Comparison of ENCODE assay signal across 8 cellular contexts in genomic region chr5:174910245-174910737, GRCh38.
DNase-seq lines count a peak whose midpoint lies in the region; ATAC-seq and TF ChIP-seq lines count a peak whose summit lies in the region.

No MANE protein-coding gene starts in this region.

- CTCF ChIA-PET in activated CD8-positive, alpha-beta memory T cell treated with anti-CD3 and anti-CD28 coated beads, Interleukin-2, amount 10 ng/mL, durations not matched to agents 7 days and 5 days (lab: Charles Lee) = interaction anchor here (0.7 to 1.7 kb wide), 3 partner anchors 10 to 34 kb away, joined by 3 read pairs; no protein-coding TSS in a partner anchor

- no peaks in the 10 kb centered on the region for H3K36me3 Mint-ChIP-seq in activated CD8-positive, alpha-beta memory T cell treated with anti-CD3 and anti-CD28 coated beads, Interleukin-2, amount 10 ng/mL, durations not matched to agents 7 days and 5 days
- H3K36me3 Mint-ChIP-seq in natural killer cell = no peaks in the 10 kb centered on the region

- H3K4me1 Mint-ChIP-seq in activated CD8-positive, alpha-beta memory T cell treated with anti-CD3 and anti-CD28 coated beads, Interleukin-2, amount 10 ng/mL, durations not matched to agents 7 days and 5 days = no peaks in the 10 kb centered on the region
- peaks cover 0 to 5% of the 10 kb centered on the region in 2 donors for H3K4me1 Mint-ChIP-seq in natural killer cell
- H3K4me1 Mint-ChIP-seq in stimulated activated naive CD8-positive, alpha-beta T cell treated with anti-CD3 and anti-CD28 coated beads, Interleukin-15, amount 100 ng/mL, for 72 hours = peaks cover 6% of the 10 kb centered on the region

- peak; percentile 74 for TF ChIP-seq CTCF in AG10803 (conservative IDR thresholded peaks at IDR 0.05; ENCODE audit: low read length)
- TF ChIP-seq CTCF in epithelial cell of proximal tubule (conservative IDR thresholded peaks at IDR 0.05; ENCODE audit: low read depth, low read length) = peak; percentile 84
- peak; percentile 66 for TF ChIP-seq CTCF in natural killer cell (IDR thresholded peaks at IDR 0.05)

- H3K9me3 Mint-ChIP-seq in activated CD8-positive, alpha-beta memory T cell treated with anti-CD3 and anti-CD28 coated beads, Interleukin-2, amount 10 ng/mL, durations not matched to agents 7 days and 5 days (ENCODE audit: low read depth) = no peaks in the 10 kb centered on the region
- no peaks in the 10 kb centered on the region for H3K9me3 Mint-ChIP-seq in natural killer cell
- no peaks in the 10 kb centered on the region for H3K9me3 Mint-ChIP-seq in stimulated activated naive CD8-positive, alpha-beta T cell treated with anti-CD3 and anti-CD28 coated beads, Interleukin-15, amount 100 ng/mL, for 72 hours

- H3K27ac Mint-ChIP-seq in activated CD8-positive, alpha-beta memory T cell treated with anti-CD3 and anti-CD28 coated beads, Interleukin-2, amount 10 ng/mL, durations not matched to agents 7 days and 5 days = no peak overlapping the region
- no peak overlapping the region for H3K27ac Mint-ChIP-seq in natural killer cell
- no peak overlapping the region for H3K27ac Mint-ChIP-seq in stimulated activated naive CD8-positive, alpha-beta T cell treated with anti-CD3 and anti-CD28 coated beads, Interleukin-15, amount 100 ng/mL, for 72 hours

- peak overlapping the region; percentile 7; the same call in 1 of the 2 replicates for H3K4me3 ChIP-seq in AG10803 (ENCODE audit: low read length)
- no peak overlapping the region for H3K4me3 ChIP-seq in epithelial cell of proximal tubule (ENCODE audit: low read depth, low read length)

- peaks cover 28% of the 10 kb centered on the region for H3K27me3 Mint-ChIP-seq in activated CD8-positive, alpha-beta memory T cell treated with anti-CD3 and anti-CD28 coated beads, Interleukin-2, amount 10 ng/mL, durations not matched to agents 7 days and 5 days
- H3K27me3 Mint-ChIP-seq in natural killer cell (ENCODE audit: low read depth in 2 of 2) = peaks cover 30 to 52% of the 10 kb centered on the region in 2 donors
- peaks cover 87% of the 10 kb centered on the region for H3K27me3 Mint-ChIP-seq in stimulated activated naive CD8-positive, alpha-beta T cell treated with anti-CD3 and anti-CD28 coated beads, Interleukin-15, amount 100 ng/mL, for 72 hours

- peak; percentile 90 for ATAC-seq in GM18867 (IDR thresholded peaks at IDR 0.05; ENCODE audit: unreplicated experiment)
- ATAC-seq in HG03159 (IDR thresholded peaks at IDR 0.05; ENCODE audit: unreplicated experiment) = peak; percentile 94
- peak; percentile 78 for ATAC-seq in activated CD8-positive, alpha-beta memory T cell treated with anti-CD3 and anti-CD28 coated beads, Interleukin-2, amount 10 ng/mL, durations not matched to agents 7 days and 5 days
- ATAC-seq in natural killer cell = peak; percentile 46 to 92 (median 77)
- peak; percentile 92 for ATAC-seq in stimulated activated naive CD8-positive, alpha-beta T cell treated with anti-CD3 and anti-CD28 coated beads, Interleukin-15, amount 100 ng/mL, for 72 hours

- H3K4me3 Mint-ChIP-seq in activated CD8-positive, alpha-beta memory T cell treated with anti-CD3 and anti-CD28 coated beads, Interleukin-2, amount 10 ng/mL, durations not matched to agents 7 days and 5 days = no peak overlapping the region
- no peak overlapping the region for H3K4me3 Mint-ChIP-seq in natural killer cell
- no peak overlapping the region for H3K4me3 Mint-ChIP-seq in stimulated activated naive CD8-positive, alpha-beta T cell treated with anti-CD3 and anti-CD28 coated beads, Interleukin-15, amount 100 ng/mL, for 72 hours

- DNase-seq in AG10803 (ENCODE audit: low read depth) = peak; percentile 21
- DNase-seq in NCI-H748 treated with DMSO at 0.1 percent for 48 hours (lab: John Stamatoyannopoulos, UW) = peak; percentile 39
- peak; percentile 59 for DNase-seq in activated CD8-positive, alpha-beta memory T cell treated with anti-CD3 and anti-CD28 coated beads, Interleukin-2, amount 10 ng/mL, durations not matched to agents 7 days and 5 days
- no peak for DNase-seq in epithelial cell of proximal tubule (ENCODE audit: low read depth)
- no peak for DNase-seq in natural killer cell
- DNase-seq in stimulated activated naive CD8-positive, alpha-beta T cell treated with anti-CD3 and anti-CD28 coated beads, Interleukin-15, amount 100 ng/mL, for 72 hours = peak; percentile 59 to 60

- intact Hi-C loops in natural killer cell (cut with micrococcal nuclease) = no loop called here

Comparison
In these comparisons a context has a peak if more than half of its experiments do, and no peak if none do; other contexts are left out.
1. DNase-seq: peak in AG10803 (single experiment), NCI-H748 treated with DMSO at 0.1 percent for 48 hours (single experiment), activated CD8-positive, alpha-beta memory T cell treated with anti-CD3 and anti-CD28 coated beads, Interleukin-2, amount 10 ng/mL, durations not matched to agents 7 days and 5 days (single experiment) and stimulated activated naive CD8-positive, alpha-beta T cell treated with anti-CD3 and anti-CD28 coated beads, Interleukin-15, amount 100 ng/mL, for 72 hours (2 of 2); none in epithelial cell of proximal tubule (single experiment) and natural killer cell (single experiment).
2. Peak in every context shown above with its lines, with median percentiles within 50 percentile points of each other: CTCF ChIP-seq and ATAC-seq.